In the genomic region with DNA sequence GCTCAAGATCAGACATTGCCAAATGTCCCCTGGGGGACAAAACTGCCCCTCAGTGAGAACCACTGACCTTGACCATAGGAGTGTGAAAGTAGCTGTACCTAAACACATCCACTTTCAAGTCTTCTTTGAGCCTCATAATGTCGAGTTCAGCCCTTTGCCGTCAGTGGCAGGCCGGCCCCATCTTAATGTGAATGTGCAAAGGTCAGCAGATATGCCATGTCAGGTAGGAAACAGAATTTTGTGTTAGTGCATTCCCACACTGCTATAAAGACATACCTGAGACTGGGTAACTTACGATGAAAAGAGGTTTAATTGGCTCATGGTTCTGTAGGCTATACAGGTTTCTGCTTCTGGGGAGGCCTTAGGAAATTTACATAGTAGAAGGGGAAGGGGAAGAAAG, we compare ENCODE assay signal across 3 cellular contexts.
A peak's percentile ranks its signal among the peaks of the same experiment; 100 is the strongest.
TF ChIP-seq lines count a peak whose summit lies in the region.

No MANE protein-coding gene starts in this region.

TF ChIP-seq in HepG2, 621 proteins besides CTCF, POLR2A, EP300 and RAD21 (continues in another document):
- peak; percentile 72 to 89 for TF ChIP-seq MAFK (conservative IDR thresholded peaks at IDR 0.05 in 1 of 2, IDR thresholded peaks at IDR 0.05 in 1 of 2; ENCODE audit: low read length in 2 of 2)
- peak; percentile 78 for TF ChIP-seq MAFF (IDR thresholded peaks at IDR 0.05; ENCODE audit: low read depth, low read length)
- no peak for TF ChIP-seq ZNF264 (CRISPR knock-in tag; IDR thresholded peaks at IDR 0.05)
- no peak for TF ChIP-seq EED (CRISPR knock-in tag; IDR thresholded peaks at IDR 0.05)
- TF ChIP-seq ONECUT2 (CRISPR knock-in tag; IDR thresholded peaks at IDR 0.05), result no peak
- TF ChIP-seq, protein P1, sequence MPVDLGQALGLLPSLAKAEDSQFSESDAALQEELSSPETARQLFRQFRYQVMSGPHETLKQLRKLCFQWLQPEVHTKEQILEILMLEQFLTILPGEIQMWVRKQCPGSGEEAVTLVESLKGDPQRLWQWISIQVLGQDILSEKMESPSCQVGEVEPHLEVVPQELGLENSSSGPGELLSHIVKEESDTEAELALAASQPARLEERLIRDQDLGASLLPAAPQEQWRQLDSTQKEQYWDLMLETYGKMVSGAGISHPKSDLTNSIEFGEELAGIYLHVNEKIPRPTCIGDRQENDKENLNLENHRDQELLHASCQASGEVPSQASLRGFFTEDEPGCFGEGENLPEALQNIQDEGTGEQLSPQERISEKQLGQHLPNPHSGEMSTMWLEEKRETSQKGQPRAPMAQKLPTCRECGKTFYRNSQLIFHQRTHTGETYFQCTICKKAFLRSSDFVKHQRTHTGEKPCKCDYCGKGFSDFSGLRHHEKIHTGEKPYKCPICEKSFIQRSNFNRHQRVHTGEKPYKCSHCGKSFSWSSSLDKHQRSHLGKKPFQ (CRISPR knock-in tag; IDR thresholded peaks at IDR 0.05; ENCODE audit: insufficient replicate concordance), result no peak
- TF ChIP-seq ZNF225 (CRISPR knock-in tag; IDR thresholded peaks at IDR 0.05), result no peak
- no peak for TF ChIP-seq ZNF891 (CRISPR knock-in tag; IDR thresholded peaks at IDR 0.05)
- TF ChIP-seq, protein P2, sequence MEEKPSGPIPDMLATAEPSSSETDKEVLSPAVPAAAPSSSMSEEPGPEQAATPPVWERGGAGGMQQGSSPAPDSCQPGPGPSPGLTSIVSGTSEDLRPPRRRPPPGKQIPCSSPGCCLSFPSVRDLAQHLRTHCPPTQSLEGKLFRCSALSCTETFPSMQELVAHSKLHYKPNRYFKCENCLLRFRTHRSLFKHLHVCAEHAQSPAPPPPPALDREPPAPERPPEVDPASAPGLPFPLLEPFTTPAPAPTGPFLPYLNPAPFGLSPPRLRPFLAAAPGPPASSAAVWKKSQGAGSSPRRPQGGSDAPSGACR (CRISPR knock-in tag; IDR thresholded peaks at IDR 0.05), result no peak
- no peak for TF ChIP-seq ZZZ3 (CRISPR knock-in tag; IDR thresholded peaks at IDR 0.05; ENCODE audit: borderline replicate concordance)
- no peak for TF ChIP-seq ZMYM2 (CRISPR knock-in tag; IDR thresholded peaks at IDR 0.05)
- TF ChIP-seq KLF16 (CRISPR knock-in tag; IDR thresholded peaks at IDR 0.05), result no peak

TF ChIP-seq in A549, 52 proteins besides CTCF, POLR2A, EP300 and RAD21:
- no peak for TF ChIP-seq RCOR1 (IDR thresholded peaks at IDR 0.05; ENCODE audit: low read depth, low read length)
- peak; percentile 79 for TF ChIP-seq MAFK (IDR thresholded peaks at IDR 0.05; ENCODE audit: partially characterized antibody)
- TF ChIP-seq, protein P3, sequence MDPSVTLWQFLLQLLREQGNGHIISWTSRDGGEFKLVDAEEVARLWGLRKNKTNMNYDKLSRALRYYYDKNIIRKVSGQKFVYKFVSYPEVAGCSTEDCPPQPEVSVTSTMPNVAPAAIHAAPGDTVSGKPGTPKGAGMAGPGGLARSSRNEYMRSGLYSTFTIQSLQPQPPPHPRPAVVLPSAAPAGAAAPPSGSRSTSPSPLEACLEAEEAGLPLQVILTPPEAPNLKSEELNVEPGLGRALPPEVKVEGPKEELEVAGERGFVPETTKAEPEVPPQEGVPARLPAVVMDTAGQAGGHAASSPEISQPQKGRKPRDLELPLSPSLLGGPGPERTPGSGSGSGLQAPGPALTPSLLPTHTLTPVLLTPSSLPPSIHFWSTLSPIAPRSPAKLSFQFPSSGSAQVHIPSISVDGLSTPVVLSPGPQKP (IDR thresholded peaks at IDR 0.05; ENCODE audit: low read depth, low read length), result no peak
TF ChIP-seq in A549: peak in this region for 1.

TF ChIP-seq in IMR-90, 13 proteins besides CTCF, POLR2A, EP300 and RAD21:
- TF ChIP-seq MAFK (IDR thresholded peaks at IDR 0.05; ENCODE audit: low read depth, low read length), result peak; percentile 67
- TF ChIP-seq, protein P3 (IDR thresholded peaks at IDR 0.05; ENCODE audit: borderline replicate concordance, low read depth, low read length), result no peak
- no peak for TF ChIP-seq CHD1 (IDR thresholded peaks at IDR 0.05; ENCODE audit: low read depth, low read length)
